ENCODE assay signal across 10 cellular contexts in genomic region chr6:134318396-134319281, GRCh38. TPM values are rescaled to one million over a fixed set of nuclear protein-coding genes. Genes with fewer than 3 reads are reported as not detected.
A peak's percentile ranks its signal among the peaks of the same experiment; 100 is the strongest.
DNase-seq lines count a peak whose midpoint lies in the region; ATAC-seq and TF ChIP-seq lines count a peak whose summit lies in the region.
"Had no signal": no experiment of that assay in that cellular context is flagged by ENCODE, and none has a peak within 500 bp of the region (broad histone marks: within the 10 kb centered on the region; RNA-seq: fewer than 3 reads in every experiment).

No MANE protein-coding gene starts in this region.

- H3K9me3 ChIP-seq in CD4-positive, alpha-beta T cell (ENCODE audit: control insufficient read depth, low read length): no peaks in the 10 kb centered on the region
- no peaks in the 10 kb centered on the region for H3K9me3 ChIP-seq in IMR-90 (ENCODE audit: control insufficient read depth, insufficient read depth, low read length)
- no peaks in the 10 kb centered on the region for H3K9me3 ChIP-seq in neural cell (ENCODE audit: low read length)

- no peaks in the 10 kb centered on the region for H3K79me1 ChIP-seq in IMR-90 (ENCODE audit: low read depth in 1 of 2, low read length in 2 of 2)

- H3K9me3 Mint-ChIP-seq in CD4-positive, alpha-beta T cell: no peaks in the 10 kb centered on the region

- H3K36me3 Mint-ChIP-seq in CD4-positive, alpha-beta T cell (ENCODE audit: low read depth): no peaks in the 10 kb centered on the region

- H2AFZ ChIP-seq in IMR-90 (replicated peaks; ENCODE audit: low read length, poor library complexity) (no peak overlapping the region), neural cell (ENCODE audit: low read depth, low read length) (peak overlapping the region; percentile 43)

- no peak overlapping the region for H3K27ac Mint-ChIP-seq in CD4-positive, alpha-beta T cell

- H3K4me2 ChIP-seq in IMR-90 (ENCODE audit: low read depth, low read length): peak overlapping the region; percentile 78; the same call in 1 of the 2 replicates
- peak overlapping the region; percentile 88 for H3K4me2 ChIP-seq in neural cell (ENCODE audit: low read length)

- intact Hi-C loops in CD4-positive, alpha-beta T cell (cut with DNase I, micrococcal nuclease): loop anchor here in 1 of 2 experiments (5.0 to 10.0 kb wide), 2 partner anchors 74 to 141 kb away; no protein-coding TSS in a partner anchor
- intact Hi-C loops in IMR-90 (cut with micrococcal nuclease): loop anchor here (5.0 kb wide), 1 partner anchor 324 kb away; no protein-coding TSS in a partner anchor

- H3K4ac ChIP-seq in IMR-90 (ENCODE audit: low read depth, low read length): no peak overlapping the region

- in situ Hi-C loops in IMR-90 (cut with MboI; ENCODE audit: low sequenced_read_pairs): no loop called here

- H4K20me1 ChIP-seq in IMR-90 (ENCODE audit: insufficient read depth, low read length) (no peaks in the 10 kb centered on the region), neural cell (ENCODE audit: insufficient read depth) (no peaks in the 10 kb centered on the region)

- DNase-seq in CD4-positive, alpha-beta T cell: no peak
- DNase-seq in IMR-90: no peak
- DNase-seq in choroid plexus epithelial cell (ENCODE audit: low read depth): no peak
- no peak for DNase-seq in H7
- no peak for DNase-seq in SW480 (ENCODE audit: low spot score)
- no peak for DNase-seq in D341Med (ENCODE audit: low spot score)
- no peak for DNase-seq in SHP77 (lab: John Stamatoyannopoulos, UW)
- DNase-seq: KBM-7 had no signal

- no peaks in the 10 kb centered on the region for H3K27me3 ChIP-seq in CD4-positive, alpha-beta T cell (ENCODE audit: control insufficient read depth, insufficient read depth, low read length)
- no peaks in the 10 kb centered on the region for H3K27me3 ChIP-seq in IMR-90 (ENCODE audit: control insufficient read depth, insufficient read depth, low read length)
- H3K27me3 ChIP-seq in neural cell (ENCODE audit: insufficient read depth, low read depth, low read length): no peaks in the 10 kb centered on the region
- peaks cover 20% of the 10 kb centered on the region for H3K27me3 ChIP-seq in H7 (ENCODE audit: control insufficient read depth, insufficient read depth, low read length)

- H2AK9ac ChIP-seq in IMR-90 (replicated peaks; ENCODE audit: low read depth, low read length, poor library complexity): no peak overlapping the region

- WGBS in IMR-90 (ENCODE audit: extremely low coverage in 2 of 2, insufficient read length in 1 of 2), 2 experiments: 80% methylated on average over 1 of the region's 5 CpGs; no CpG with 5 or more reads in 1 of the 2 experiments

- ATAC-seq in CD4-positive, alpha-beta T cell (ENCODE audit: poor library complexity): no peak
- no peak for ATAC-seq in IMR-90 (ENCODE audit: low read depth)

- dilution Hi-C loops in IMR-90 (cut with HindIII; ENCODE audit: low sequenced_read_pairs, unreplicated experiment): no loop called here

- POLR2A ChIA-PET in CD4-positive, alpha-beta T cell (lab: Charles Lee): interaction anchor here (0.6 to 1.4 kb wide), 5 partner anchors 15 to 71 kb away, joined by 3 to 7 read pairs (median 3); no protein-coding TSS in a partner anchor
- POLR2A ChIA-PET in IMR-90 (lab: Charles Lee; ENCODE audit: unreplicated experiment): no interaction called here

- peak overlapping the region; percentile 85 for H3K4me3 Mint-ChIP-seq in CD4-positive, alpha-beta T cell

- TF ChIP-seq POLR2A in IMR-90 (IDR thresholded peaks at IDR 0.05; ENCODE audit: low read depth, low read length): no peak

- H3K79me2 ChIP-seq in neural cell (replicated peaks; ENCODE audit: insufficient read depth, low read length): no peaks in the 10 kb centered on the region

- H2BK120ac ChIP-seq in IMR-90 (ENCODE audit: low read depth, low read length): no peak overlapping the region

- CTCF ChIA-PET in CD4-positive, alpha-beta T cell (lab: Charles Lee): interaction anchor here (1.5 kb wide), 1 partner anchor 12 kb away, joined by 7 read pairs; no protein-coding TSS in a partner anchor
- CTCF ChIA-PET in IMR-90 (lab: Yijun Ruan, JAX): interaction anchor here (0.5 to 1.2 kb wide), 3 partner anchors 17 to 120 kb away, joined by 3 to 4 read pairs (median 3); no protein-coding TSS in a partner anchor

- H3K14ac ChIP-seq in IMR-90 (replicated peaks; ENCODE audit: low read depth, low read length): no peak overlapping the region

- H3K27ac ChIP-seq in CD4-positive, alpha-beta T cell (ENCODE audit: low read depth, low read length): no peak overlapping the region
- H3K27ac ChIP-seq in IMR-90 (ENCODE audit: insufficient read depth, low read length) (no peak overlapping the region), neural cell (ENCODE audit: low read length) (peak overlapping the region; percentile 46)
- H3K27ac ChIP-seq: cardiac muscle cell had no signal

- H3K4me3 ChIP-seq in IMR-90 (ENCODE audit: insufficient read depth, low read depth, low read length): no peak overlapping the region
- peak overlapping the region; percentile 72 for H3K4me3 ChIP-seq in choroid plexus epithelial cell (ENCODE audit: low read depth, low read length)
- peak overlapping the region; percentile 72 for H3K4me3 ChIP-seq in neural cell (ENCODE audit: low read length)
- H3K4me3 ChIP-seq in H7 (ENCODE audit: insufficient read depth, low read depth, low read length): no peak overlapping the region

- no peak overlapping the region for H4K5ac ChIP-seq in IMR-90 (ENCODE audit: low read depth, low read length)

- H3K9me2 ChIP-seq in neural cell (ENCODE audit: insufficient read depth, low read length): no peaks in the 10 kb centered on the region

- H3K27me3 Mint-ChIP-seq in CD4-positive, alpha-beta T cell: peaks cover 28% of the 10 kb centered on the region

- H3K9me1 ChIP-seq in IMR-90 (ENCODE audit: insufficient read depth, low read length): no peaks in the 10 kb centered on the region

- H2BK15ac ChIP-seq in IMR-90 (ENCODE audit: low read depth, low read length): no peak overlapping the region

- BruUV-seq in IMR-90 (replicated peaks; lab: Mats Ljungman, UMichigan): no TSS peak

- no peak overlapping the region for H3K9ac ChIP-seq in IMR-90 (ENCODE audit: low read depth, low read length)
- peak overlapping the region; percentile 63 for H3K9ac ChIP-seq in neural cell (ENCODE audit: low read length)

- no peak overlapping the region for H2BK20ac ChIP-seq in IMR-90 (ENCODE audit: low read depth, low read length)

- H4K91ac ChIP-seq in IMR-90 (ENCODE audit: insufficient read depth, low read depth, low read length): no peak overlapping the region

- H3K56ac ChIP-seq in IMR-90 (ENCODE audit: extremely low read depth, insufficient read depth, low read length): no peak overlapping the region

- no peak overlapping the region for H4K8ac ChIP-seq in IMR-90 (ENCODE audit: low read depth in 2 of 2, low read length in 2 of 2)

- no peak for TF ChIP-seq CTCF in CD4-positive, alpha-beta T cell (IDR thresholded peaks at IDR 0.05)
- TF ChIP-seq CTCF in IMR-90 (conservative IDR thresholded peaks at IDR 0.05; ENCODE audit: low read depth, low read length) (no peak), choroid plexus epithelial cell (conservative IDR thresholded peaks at IDR 0.05; ENCODE audit: low read depth, low read length) (no peak), neural cell (IDR thresholded peaks at IDR 0.05; ENCODE audit: poor library complexity, severe bottlenecking) (no peak)

- no peak for TF ChIP-seq EP300 in neural cell (conservative IDR thresholded peaks at IDR 0.05; ENCODE audit: poor library complexity, severe bottlenecking)

- H3K4me1 Mint-ChIP-seq in CD4-positive, alpha-beta T cell (ENCODE audit: low read depth): peaks cover 22% of the 10 kb centered on the region

- TF ChIP-seq RAD21 in IMR-90 (IDR thresholded peaks at IDR 0.05; ENCODE audit: low read length): no peak
- no peak for TF ChIP-seq RAD21 in neural cell (conservative IDR thresholded peaks at IDR 0.05)

- H3K23ac ChIP-seq in IMR-90 (ENCODE audit: low read depth, low read length): peak overlapping the region; percentile 52; the same call in 1 of the 2 replicates

- H3K18ac ChIP-seq in IMR-90 (ENCODE audit: low read depth, low read length): no peak overlapping the region

- H2AK5ac ChIP-seq in IMR-90 (ENCODE audit: low read depth, low read length): no peak overlapping the region

- no peak overlapping the region for H2BK5ac ChIP-seq in IMR-90 (ENCODE audit: low read depth, low read length, poor library complexity, severe bottlenecking)

- no peaks in the 10 kb centered on the region for H3K36me3 ChIP-seq in IMR-90 (ENCODE audit: control insufficient read depth, insufficient read depth, low read length)
- no peaks in the 10 kb centered on the region for H3K36me3 ChIP-seq in neural cell (ENCODE audit: insufficient read depth, low read length)
- no peaks in the 10 kb centered on the region for H3K36me3 ChIP-seq in H7 (replicated peaks; ENCODE audit: control insufficient read depth, insufficient read depth, low read length)
- H3K36me3 ChIP-seq: cardiac muscle cell had no signal

- no peaks in the 10 kb centered on the region for H3K4me1 ChIP-seq in IMR-90 (ENCODE audit: control insufficient read depth, insufficient read depth, low read length)

- H3F3A ChIP-seq in neural cell (ENCODE audit: insufficient read depth, low read length, poor library complexity, severe bottlenecking): peaks cover 6% of the 10 kb centered on the region

TF ChIP-seq in IMR-90, 13 proteins besides CTCF, POLR2A, EP300 and RAD21 (continues in another document):
- TF ChIP-seq RCOR1 (IDR thresholded peaks at IDR 0.05; ENCODE audit: insufficient replicate concordance, low read length): no peak

TF ChIP-seq in neural cell, 6 proteins besides CTCF, POLR2A, EP300 and RAD21 (continues in another document):
- TF ChIP-seq TAF1 (IDR thresholded peaks at IDR 0.05; ENCODE audit: low read depth) (no peak), SMC3 (conservative IDR thresholded peaks at IDR 0.05; ENCODE audit: poor library complexity) (no peak)

RNA-seq across cellular contexts. Expression of gene SGK1, which starts 0.7 kb away (rescaled TPM):
- 100 to 1,000 TPM; 117 to 120 TPM for total RNA-seq in CD4-positive, alpha-beta T cell
- total RNA-seq in IMR-90 (2012; rRNA removed): 121 and 211 TPM in 2 replicates
- 255 and 410 TPM in 2 replicates for polyA plus RNA-seq in IMR-90 (2012; rRNA removed)
- polyA plus RNA-seq in IMR-90 (2012; cell fraction: cytosol; rRNA removed): 111 and 118 TPM in 2 replicates
- 701 and 2,036 TPM in 2 replicates for polyA plus RNA-seq in IMR-90 (2012; cell fraction: nucleus; rRNA removed; ENCODE audit: low replicate concordance)
- polyA plus RNA-seq in neural cell: 10.3 and 10.6 TPM in 2 replicates
- polyA minus RNA-seq in neural cell: 13.3 and 14.4 TPM in 2 replicates
- 12.7 and 12.8 TPM in 2 replicates for total RNA-seq in H7 (2014; rRNA removed; shearing (Covaris generic))

Comparison
In these comparisons a context has a peak if more than half of its experiments do, and no peak if none do; other contexts are left out.
1. H3K4me3 ChIP-seq: peak in choroid plexus epithelial cell (single experiment) and neural cell (single experiment); none in IMR-90 (single experiment) and H7 (single experiment).